In genomic region chr5:543351-543750, GRCh38 we compare ENCODE assay signal across 13 cellular contexts. TPM values are rescaled to one million over a fixed set of nuclear protein-coding genes. Genes with fewer than 3 reads are reported as not detected.
DNase-seq lines count a peak whose midpoint lies in the region; ATAC-seq and TF ChIP-seq lines count a peak whose summit lies in the region.
"Had no signal": no experiment of that assay in that cellular context is flagged by ENCODE, and none has a peak within 500 bp of the region (broad histone marks: within the 10 kb centered on the region; RNA-seq: fewer than 3 reads in every experiment).

No MANE protein-coding gene starts in this region.

- H3K27me3 ChIP-seq in CD8-positive, alpha-beta memory T cell (ENCODE audit: insufficient read depth, low read length, poor library complexity, severe bottlenecking) = peaks cover 3% of the 10 kb centered on the region
- H3K27me3 ChIP-seq in H7 (ENCODE audit: control insufficient read depth, insufficient read depth, low read length) (no peaks in the 10 kb centered on the region), SK-N-SH (ENCODE audit: insufficient read depth) (no peaks in the 10 kb centered on the region)

- no peak overlapping the region for H3K9ac ChIP-seq in SK-N-SH

- TF ChIP-seq CTCF in activated CD8-positive, alpha-beta T cell treated with anti-CD3 and anti-CD28 coated beads for 36 hours (IDR thresholded peaks at IDR 0.05) = no peak
- no peak for TF ChIP-seq CTCF in SK-N-SH (IDR thresholded peaks at IDR 0.05)

- H3K27ac ChIP-seq in CD8-positive, alpha-beta memory T cell (ENCODE audit: low read depth, low read length) = no peak overlapping the region
- no peak overlapping the region for H3K27ac ChIP-seq in SK-N-SH (ENCODE audit: low read depth in 2 of 2, low read length in 1 of 2)

- H3K4me2 ChIP-seq in SK-N-SH = no peak overlapping the region

- POLR2A ChIA-PET in CD8-positive, alpha-beta memory T cell (lab: Charles Lee) = no interaction called here
- POLR2A ChIA-PET in activated CD8-positive, alpha-beta T cell treated with anti-CD3 and anti-CD28 coated beads for 36 hours (lab: Charles Lee) = interaction anchor here (1.3 kb wide), 1 partner anchor 95 kb away, joined by 3 read pairs; no protein-coding TSS in a partner anchor
- POLR2A ChIA-PET in SK-N-SH (lab: Yijun Ruan, JAX) = no interaction called here

- peaks cover 6 to 7% of the 10 kb centered on the region in 2 donors for H3K27me3 Mint-ChIP-seq in CD8-positive, alpha-beta memory T cell
- peaks cover 5% of the 10 kb centered on the region for H3K27me3 Mint-ChIP-seq in activated CD8-positive, alpha-beta T cell treated with anti-CD3 and anti-CD28 coated beads for 36 hours
- peaks cover 12% of the 10 kb centered on the region in 2 donors for H3K27me3 Mint-ChIP-seq in natural killer cell treated with Interleukin-12 subunit alpha and Interleukin-12 subunit beta and Interleukin-15 and Interleukin-18, amount 100 ng/mL, for 72 hours

- no peak for TF ChIP-seq RAD21 in SK-N-SH (IDR thresholded peaks at IDR 0.05; ENCODE audit: low read length)

- intact Hi-C loops in activated CD8-positive, alpha-beta T cell treated with anti-CD3 and anti-CD28 coated beads for 36 hours (cut with micrococcal nuclease) = no loop called here

- H3F3A ChIP-seq in SK-N-SH (replicated peaks; ENCODE audit: insufficient read depth) = no peaks in the 10 kb centered on the region

- no peaks in the 10 kb centered on the region for H3K9me2 ChIP-seq in SK-N-SH

- peaks cover 14% of the 10 kb centered on the region for H3K4me1 ChIP-seq in CD8-positive, alpha-beta memory T cell (ENCODE audit: insufficient read depth, low read length)
- no peaks in the 10 kb centered on the region; a peak in 1 of 4 replicates for H3K4me1 ChIP-seq in SK-N-SH (ENCODE audit: control insufficient read depth in 1 of 2, insufficient read depth in 2 of 2, low read depth in 1 of 2, low read length in 1 of 2)

- no peaks in the 10 kb centered on the region for H4K20me1 ChIP-seq in SK-N-SH (ENCODE audit: insufficient read depth)

- TF ChIP-seq EP300 in SK-N-SH (IDR thresholded peaks at IDR 0.05; ENCODE audit: borderline replicate concordance in 1 of 2, low read depth in 1 of 2, low read length in 1 of 2) = no peak

- peak overlapping the region; percentile 60 for H3K4me3 ChIP-seq in CD8-positive, alpha-beta memory T cell (ENCODE audit: low read length)
- H3K4me3 ChIP-seq in H7 (ENCODE audit: insufficient read depth, low read depth, low read length) (no peak overlapping the region), SK-N-SH (ENCODE audit: low read depth in 2 of 2, low read length in 1 of 2) (no peak overlapping the region)
- H3K4me3 ChIP-seq: skin epidermis had no signal

- no peaks in the 10 kb centered on the region for H3K36me3 ChIP-seq in CD8-positive, alpha-beta memory T cell (ENCODE audit: insufficient read depth, low read length)
- no peaks in the 10 kb centered on the region for H3K36me3 ChIP-seq in H7 (replicated peaks; ENCODE audit: control insufficient read depth, insufficient read depth, low read length)
- H3K36me3 ChIP-seq in SK-N-SH (replicated peaks in 1 of 2; ENCODE audit: control insufficient read depth in 1 of 2, insufficient read depth in 2 of 2, low read length in 1 of 2) = no peaks in the 10 kb centered on the region

- H3K9me3 Mint-ChIP-seq in CD8-positive, alpha-beta memory T cell = no peaks in the 10 kb centered on the region
- H3K9me3 Mint-ChIP-seq in activated CD8-positive, alpha-beta T cell treated with anti-CD3 and anti-CD28 coated beads for 36 hours = no peaks in the 10 kb centered on the region
- H3K9me3 Mint-ChIP-seq in natural killer cell treated with Interleukin-12 subunit alpha and Interleukin-12 subunit beta and Interleukin-15 and Interleukin-18, amount 100 ng/mL, for 72 hours = no peaks in the 10 kb centered on the region
- H3K9me3 Mint-ChIP-seq: dendritic cell treated with granulocyte-macrophage colony-stimulating factor and Interleukin-4, amounts not matched to agents 40 ng/mL and 50 ng/mL, for 4 days had no signal

- peak; percentile 4 for ATAC-seq in GM21526 (IDR thresholded peaks at IDR 0.05; ENCODE audit: low FRiP score, unreplicated experiment)
- peak; percentile 26 for ATAC-seq in activated CD8-positive, alpha-beta T cell treated with anti-CD3 and anti-CD28 coated beads for 36 hours
- ATAC-seq in natural killer cell treated with Interleukin-12 subunit alpha and Interleukin-12 subunit beta and Interleukin-15 and Interleukin-18, amount 100 ng/mL, for 72 hours = no peak
- ATAC-seq: Panc1 had no signal

- H3K4me3 Mint-ChIP-seq in CD8-positive, alpha-beta memory T cell = peak overlapping the region in 6 of 7 donors; percentile 66 to 80 (median 74)
- H3K4me3 Mint-ChIP-seq in activated CD8-positive, alpha-beta T cell treated with anti-CD3 and anti-CD28 coated beads for 36 hours = peak overlapping the region; percentile 37
- H3K4me3 Mint-ChIP-seq in natural killer cell treated with Interleukin-12 subunit alpha and Interleukin-12 subunit beta and Interleukin-15 and Interleukin-18, amount 100 ng/mL, for 72 hours = peak overlapping the region; percentile 53
- H3K4me3 Mint-ChIP-seq: dendritic cell treated with granulocyte-macrophage colony-stimulating factor and Interleukin-4, amounts not matched to agents 40 ng/mL and 50 ng/mL, for 4 days had no signal

- CTCF ChIA-PET in CD8-positive, alpha-beta memory T cell (lab: Charles Lee) = interaction anchor here (0.8 kb wide), 1 partner anchor 12 kb away, joined by 3 read pairs; no protein-coding TSS in a partner anchor
- CTCF ChIA-PET in activated CD8-positive, alpha-beta T cell treated with anti-CD3 and anti-CD28 coated beads for 36 hours (lab: Charles Lee) = interaction anchor here (1.3 kb wide), 1 partner anchor 97 kb away, joined by 3 read pairs; no protein-coding TSS in a partner anchor
- CTCF ChIA-PET in SK-N-SH (lab: Yijun Ruan, JAX) = no interaction called here

- 53% methylated on average over 5 of the region's 5 CpGs for WGBS in SK-N-SH (ENCODE audit: low lambda C conversion rate)

- peaks cover 9 to 26% (median 12%) of the 10 kb centered on the region in 3 donors for H3K4me1 Mint-ChIP-seq in CD8-positive, alpha-beta memory T cell
- peaks cover 17% of the 10 kb centered on the region for H3K4me1 Mint-ChIP-seq in activated CD8-positive, alpha-beta T cell treated with anti-CD3 and anti-CD28 coated beads for 36 hours (ENCODE audit: low read depth)
- H3K4me1 Mint-ChIP-seq in natural killer cell treated with Interleukin-12 subunit alpha and Interleukin-12 subunit beta and Interleukin-15 and Interleukin-18, amount 100 ng/mL, for 72 hours (ENCODE audit: low read depth in 2 of 2) = peaks cover 4 to 9% of the 10 kb centered on the region in 2 donors

- no peak for DNase-seq in CD8-positive, alpha-beta memory T cell
- peak; percentile 27 for DNase-seq in activated CD8-positive, alpha-beta T cell treated with anti-CD3 and anti-CD28 coated beads for 36 hours
- DNase-seq in natural killer cell treated with Interleukin-12 subunit alpha and Interleukin-12 subunit beta and Interleukin-15 and Interleukin-18, amount 100 ng/mL, for 72 hours (ENCODE audit: low spot score) = peak; percentile 51
- DNase-seq in H7 (no peak), SK-N-SH (no peak), NCI-H1092 (lab: John Stamatoyannopoulos, UW) (no peak)
- DNase-seq: amniotic stem cell, NCI-H1048, NCI-H2227 treated with DMSO at 0.1 percent for 48 hours had no signal

- no peaks in the 10 kb centered on the region for H3K36me3 Mint-ChIP-seq in CD8-positive, alpha-beta memory T cell
- H3K36me3 Mint-ChIP-seq in activated CD8-positive, alpha-beta T cell treated with anti-CD3 and anti-CD28 coated beads for 36 hours (ENCODE audit: low read depth) = no peaks in the 10 kb centered on the region
- H3K36me3 Mint-ChIP-seq in natural killer cell treated with Interleukin-12 subunit alpha and Interleukin-12 subunit beta and Interleukin-15 and Interleukin-18, amount 100 ng/mL, for 72 hours = no peaks in the 10 kb centered on the region

- H2AFZ ChIP-seq in SK-N-SH (ENCODE audit: low read depth) = no peak overlapping the region

- no peaks in the 10 kb centered on the region for H3K79me2 ChIP-seq in SK-N-SH (ENCODE audit: insufficient read depth)

- H3K9me3 ChIP-seq in CD8-positive, alpha-beta memory T cell (ENCODE audit: low read length) = no peaks in the 10 kb centered on the region
- no peaks in the 10 kb centered on the region for H3K9me3 ChIP-seq in SK-N-SH

- peak overlapping the region in 2 of 8 donors; percentile 63 to 68 for H3K27ac Mint-ChIP-seq in CD8-positive, alpha-beta memory T cell
- H3K27ac Mint-ChIP-seq in activated CD8-positive, alpha-beta T cell treated with anti-CD3 and anti-CD28 coated beads for 36 hours = peak overlapping the region; percentile 67
- H3K27ac Mint-ChIP-seq in natural killer cell treated with Interleukin-12 subunit alpha and Interleukin-12 subunit beta and Interleukin-15 and Interleukin-18, amount 100 ng/mL, for 72 hours = peak overlapping the region; percentile 31 to 39
- H3K27ac Mint-ChIP-seq: dendritic cell treated with granulocyte-macrophage colony-stimulating factor and Interleukin-4, amounts not matched to agents 40 ng/mL and 50 ng/mL, for 4 days had no signal

TF ChIP-seq in SK-N-SH, 30 proteins besides CTCF, POLR2A, EP300 and RAD21 (continues in another document):
- TF ChIP-seq NFIC (IDR thresholded peaks at IDR 0.05; ENCODE audit: borderline replicate concordance) = no peak
- TF ChIP-seq RXRA (IDR thresholded peaks at IDR 0.05; ENCODE audit: borderline replicate concordance, low read depth) = no peak
- no peak for TF ChIP-seq JUND (IDR thresholded peaks at IDR 0.05)
- no peak for TF ChIP-seq RCOR1 (IDR thresholded peaks at IDR 0.05; ENCODE audit: low read length)
- TF ChIP-seq NRF1 (IDR thresholded peaks at IDR 0.05; ENCODE audit: low read depth, low read length) = no peak
- no peak for TF ChIP-seq FOXJ3 (CRISPR knock-in tag; IDR thresholded peaks at IDR 0.05)

RNA-seq across cellular contexts. Expression of gene SLC9A3, which starts 19.1 kb away (rescaled TPM):
- total RNA-seq in CD8-positive, alpha-beta memory T cell = 1 to 10 TPM; 2.4 to 2.6 TPM
- polyA plus RNA-seq in CD8-positive, alpha-beta memory T cell = 2.5 TPM
- 1 to 10 TPM; 3.2 to 3.3 TPM for total RNA-seq in activated CD8-positive, alpha-beta T cell treated with anti-CD3 and anti-CD28 coated beads for 36 hours
- 1 to 10 TPM in 1 of 2 donors, under 1 TPM in 1; 0.21 to 1.1 TPM for total RNA-seq in natural killer cell treated with Interleukin-12 subunit alpha and Interleukin-12 subunit beta and Interleukin-15 and Interleukin-18, amount 100 ng/mL, for 72 hours
- total RNA-seq in H7 (2014; rRNA removed; shearing (Covaris generic)) = 1.8 and 3.3 TPM in 2 replicates
- polyA plus RNA-seq in SK-N-SH (2012; rRNA removed) = 1.9 and 2.1 TPM in 2 replicates
- 1.2 and 2.0 TPM in 2 replicates for polyA plus RNA-seq in SK-N-SH (2012; cell fraction: cytosol; rRNA removed)
- polyA plus RNA-seq in SK-N-SH (2012; cell fraction: nucleus; rRNA removed) = 1.8 and 2.3 TPM in 2 replicates

Comparison
In these comparisons a context has a peak if more than half of its experiments do, and no peak if none do; other contexts are left out.
1. DNase-seq: peak in activated CD8-positive, alpha-beta T cell treated with anti-CD3 and anti-CD28 coated beads for 36 hours (single experiment) and natural killer cell treated with Interleukin-12 subunit alpha and Interleukin-12 subunit beta and Interleukin-15 and Interleukin-18, amount 100 ng/mL, for 72 hours (single experiment); none in CD8-positive, alpha-beta memory T cell (0 of 5), H7 (single experiment), SK-N-SH (single experiment) and NCI-H1092 (single experiment).
2. ATAC-seq: peak in GM21526 (single experiment) and activated CD8-positive, alpha-beta T cell treated with anti-CD3 and anti-CD28 coated beads for 36 hours (single experiment); none in natural killer cell treated with Interleukin-12 subunit alpha and Interleukin-12 subunit beta and Interleukin-15 and Interleukin-18, amount 100 ng/mL, for 72 hours (0 of 2).
3. Peak in every context shown above with its lines, with median percentiles within 50 percentile points of each other: H3K4me3 Mint-ChIP-seq.